19 cellular contexts compared by ENCODE assay signal in genomic region chr5:106401561-106401960, GRCh38.
"Had no signal": no experiment of that assay in that cellular context is flagged by ENCODE, and none has a peak within 500 bp of the region (broad histone marks: within the 10 kb centered on the region; RNA-seq: fewer than 3 reads in every experiment).

No MANE protein-coding gene starts in this region.

- ATAC-seq: naive thymus-derived CD4-positive, alpha-beta T cell; psoas muscle; right lobe of liver; stimulated activated memory B cell treated with anti-CD40 and anti-IgM and Interleukin-4, amounts not matched to agents 10 μg/mL and 1 μg/mL and 100 μg/mL, for 72 hours; stimulated activated naive CD8-positive, alpha-beta T cell treated with anti-CD3 and anti-CD28 coated beads, Interleukin-15, amount 100 ng/mL, for 72 hours; upper lobe of right lung had no signal

- H3K4me1 ChIP-seq: esophagus squamous epithelium, parathyroid adenoma, psoas muscle, right lobe of liver, testis, upper lobe of right lung had no signal

- H2AFZ ChIP-seq: hepatocyte, parathyroid adenoma had no signal

- H3K4me3 ChIP-seq: esophagus squamous epithelium, hepatocyte, psoas muscle, right lobe of liver, testis, tibial nerve, upper lobe of right lung had no signal

- H3K79me2 ChIP-seq: hepatocyte, parathyroid adenoma had no signal

- H3K4me2 ChIP-seq: hepatocyte had no signal

- H3K27ac Mint-ChIP-seq: naive thymus-derived CD4-positive, alpha-beta T cell; nephron progenitor cell; stimulated activated memory B cell treated with anti-CD40 and anti-IgM and Interleukin-4, amounts not matched to agents 10 μg/mL and 1 μg/mL and 100 μg/mL, for 72 hours; stimulated activated naive CD8-positive, alpha-beta T cell treated with anti-CD3 and anti-CD28 coated beads, Interleukin-15, amount 100 ng/mL, for 72 hours had no signal

- H3K27me3 ChIP-seq: esophagus squamous epithelium, hepatocyte, right lobe of liver, testis, tibial nerve, upper lobe of right lung had no signal

- DNase-seq: effector memory CD4-positive, alpha-beta T cell; esophagus squamous epithelium; foreskin melanocyte; head of caudate nucleus; kidney glomerular epithelial cell; naive thymus-derived CD4-positive, alpha-beta T cell; nephron progenitor cell; psoas muscle; retina; right lobe of liver; stimulated activated CD4-positive, alpha-beta T cell treated with anti-CD3 and anti-CD28 coated beads, Interleukin-4, amount 100 ng/mL, for 24 hours; stimulated activated naive CD8-positive, alpha-beta T cell treated with anti-CD3 and anti-CD28 coated beads, Interleukin-15, amount 100 ng/mL, for 72 hours; testis; upper lobe of right lung had no signal

- H3K9ac ChIP-seq: parathyroid adenoma had no signal

- H3K9me3 Mint-ChIP-seq: nephron progenitor cell; stimulated activated naive CD8-positive, alpha-beta T cell treated with anti-CD3 and anti-CD28 coated beads, Interleukin-15, amount 100 ng/mL, for 72 hours had no signal

- H3K4me1 Mint-ChIP-seq: naive thymus-derived CD4-positive, alpha-beta T cell; nephron progenitor cell; stimulated activated memory B cell treated with anti-CD40 and anti-IgM and Interleukin-4, amounts not matched to agents 10 μg/mL and 1 μg/mL and 100 μg/mL, for 72 hours; stimulated activated naive CD8-positive, alpha-beta T cell treated with anti-CD3 and anti-CD28 coated beads, Interleukin-15, amount 100 ng/mL, for 72 hours had no signal

- H3K9me3 ChIP-seq: esophagus squamous epithelium, psoas muscle, right lobe of liver, testis, tibial nerve, upper lobe of right lung had no signal

- H3K36me3 ChIP-seq: esophagus squamous epithelium, right lobe of liver, tibial nerve, upper lobe of right lung had no signal

- H3K27me3 Mint-ChIP-seq: naive thymus-derived CD4-positive, alpha-beta T cell; stimulated activated memory B cell treated with anti-CD40 and anti-IgM and Interleukin-4, amounts not matched to agents 10 μg/mL and 1 μg/mL and 100 μg/mL, for 72 hours; stimulated activated naive CD8-positive, alpha-beta T cell treated with anti-CD3 and anti-CD28 coated beads, Interleukin-15, amount 100 ng/mL, for 72 hours had no signal

- H3K36me3 Mint-ChIP-seq: naive thymus-derived CD4-positive, alpha-beta T cell; stimulated activated memory B cell treated with anti-CD40 and anti-IgM and Interleukin-4, amounts not matched to agents 10 μg/mL and 1 μg/mL and 100 μg/mL, for 72 hours had no signal

- FAIRE-seq: endometrium had no signal

- H3K4me3 Mint-ChIP-seq: naive thymus-derived CD4-positive, alpha-beta T cell; nephron progenitor cell; stimulated activated memory B cell treated with anti-CD40 and anti-IgM and Interleukin-4, amounts not matched to agents 10 μg/mL and 1 μg/mL and 100 μg/mL, for 72 hours; stimulated activated naive CD8-positive, alpha-beta T cell treated with anti-CD3 and anti-CD28 coated beads, Interleukin-15, amount 100 ng/mL, for 72 hours had no signal

- H3K27ac ChIP-seq: esophagus squamous epithelium, hepatocyte, parathyroid adenoma, psoas muscle, right lobe of liver, testis, tibial nerve, upper lobe of right lung had no signal
